In the genomic region with DNA sequence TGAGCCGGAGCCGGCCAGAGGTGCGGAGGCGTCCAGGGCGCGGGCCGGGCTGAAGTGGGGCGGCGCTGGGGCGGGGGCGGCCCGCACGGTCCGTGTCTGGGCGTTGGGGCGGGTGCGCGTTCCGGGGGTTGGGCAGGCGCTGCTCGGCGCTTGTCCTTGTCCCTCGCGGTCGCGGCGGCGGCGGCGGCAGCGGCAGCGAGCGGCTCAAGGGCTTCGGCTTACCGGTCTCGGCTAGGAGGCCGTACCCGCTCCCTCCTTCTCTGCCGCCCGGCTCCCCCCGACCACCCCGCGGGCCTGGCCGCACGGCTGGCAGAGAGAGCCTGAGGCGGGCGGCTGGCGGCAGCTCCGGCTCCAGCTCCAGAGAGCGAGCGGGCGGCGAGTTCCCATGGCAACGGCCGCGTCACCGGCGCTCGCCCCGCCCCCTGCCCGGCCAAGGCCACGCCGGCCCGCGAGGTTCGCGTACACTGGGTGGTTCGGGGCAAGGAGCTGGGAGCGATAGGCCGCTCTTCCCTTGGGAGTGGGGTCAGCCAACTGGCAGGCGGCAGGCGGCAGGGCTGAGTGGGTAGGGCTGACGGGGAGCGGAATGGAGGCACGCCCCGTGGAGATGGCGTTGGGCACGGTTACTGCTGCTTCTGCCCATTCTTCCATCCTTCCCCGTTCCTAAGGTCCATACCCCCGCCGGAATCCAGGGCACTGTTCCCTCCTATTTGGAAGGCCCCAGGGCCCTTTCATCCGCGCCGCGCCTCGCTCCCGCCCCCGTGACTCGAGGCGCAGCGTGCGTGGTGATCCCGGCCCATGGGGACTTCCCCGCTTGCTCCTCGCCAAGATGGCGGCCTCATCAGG, we compare ENCODE assay signal across 8 cellular contexts. TPM values are rescaled to one million over a fixed set of nuclear protein-coding genes. Genes with fewer than 3 reads are reported as not detected.
DNase-seq lines count a peak whose midpoint lies in the region; ATAC-seq, FAIRE-seq and TF ChIP-seq lines count a peak whose summit lies in the region.

A gene with protein sequence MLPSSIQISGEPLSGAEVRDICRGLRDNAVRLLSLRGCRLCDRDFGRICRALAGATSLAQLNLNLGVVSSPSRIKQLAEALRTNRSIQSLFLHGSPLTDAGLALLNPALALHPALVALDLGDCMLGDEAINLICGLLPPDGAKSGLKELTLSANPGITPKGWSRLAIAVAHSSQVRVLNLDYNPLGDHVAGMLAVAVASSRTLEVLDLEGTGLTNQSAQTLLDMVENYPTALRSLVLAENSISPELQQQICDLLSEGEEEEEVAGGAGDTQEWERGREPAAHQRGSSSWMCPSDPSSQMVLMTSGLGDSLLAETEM (minus strand): TSS at position 363 of the 843 bp plus-strand sequence. CDS start 561 bp downstream, outside the sequence.

- H3K27ac Mint-ChIP-seq in immature natural killer cell, result peak within 1 kb of the TSS; percentile 34 to 77 (median 72)

- in situ Hi-C loops in mammary epithelial cell (cut with MboI; ENCODE audit: low sequenced_read_pairs in 2 of 2), result no loop called here

- H3K4me3 Mint-ChIP-seq in immature natural killer cell, result peak within 1 kb of the TSS; percentile 83 to 91 (median 86)

- CTCF ChIA-PET in mammary epithelial cell (lab: Charles Lee; ENCODE audit: low non-redundant PET), result interaction anchor here (0.6 to 0.9 kb wide), 4 partner anchors 14 to 202 kb away, joined by 3 to 8 read pairs (median 4); a partner anchor contains a TSS

- peak; percentile 32; the same call in 2 of the 3 replicates for ATAC-seq in DND-41 (ENCODE audit: insufficient read depth, low read depth)
- no peak for ATAC-seq in HG03139 (IDR thresholded peaks at IDR 0.05; ENCODE audit: unreplicated experiment)

- FAIRE-seq in H54 (lab: Jason Lieb, UNC) (no peak), small intestine (lab: Jason Lieb, UNC) (no peak)

- no peaks in the 10 kb centered on the region for H3K9me3 Mint-ChIP-seq in immature natural killer cell

- H3K4me3 ChIP-seq in DND-41 (ENCODE audit: low read depth in 1 of 2, low read length in 2 of 2), result no peak within 1 kb of the TSS
- peak within 1 kb of the TSS; percentile 60 for H3K4me3 ChIP-seq in WI38 (ENCODE audit: low read depth, low read length)
- peak within 1 kb of the TSS; percentile 52 to 76 (median 60) for H3K4me3 ChIP-seq in mammary epithelial cell (replicated peaks in 1 of 3; ENCODE audit: insufficient read depth in 1 of 3, low read depth in 2 of 3, low read length in 3 of 3)
- H3K4me3 ChIP-seq in small intestine (ENCODE audit: low read depth in 1 of 2, low read length in 2 of 2), result peak within 1 kb of the TSS; percentile 33 to 67

- H3K9me3 ChIP-seq in DND-41 (ENCODE audit: insufficient read depth, low read length, severe bottlenecking) (no peaks in the 10 kb centered on the region), mammary epithelial cell (replicated peaks; ENCODE audit: insufficient read depth, low read length) (no peaks in the 10 kb centered on the region), small intestine (ENCODE audit: control insufficient read depth, low read depth) (no peaks in the 10 kb centered on the region)

- no peak within 1 kb of the TSS for H3K27ac ChIP-seq in DND-41 (ENCODE audit: low read length)
- H3K27ac ChIP-seq in mammary epithelial cell (ENCODE audit: insufficient read depth, low read depth, low read length), result peak within 1 kb of the TSS; percentile 56
- H3K27ac ChIP-seq in small intestine (ENCODE audit: low read depth in 1 of 2, low read length in 1 of 2), result peak within 1 kb of the TSS; percentile 78 to 82

- TF ChIP-seq POLR2A in H54 (IDR thresholded peaks at IDR 0.05; ENCODE audit: low read depth, low read length), result peak; percentile 20

- peaks cover 3 to 32% (median 19%) of the 10 kb centered on the region in 3 donors for H3K36me3 Mint-ChIP-seq in immature natural killer cell

- peaks cover 12 to 16% (median 15%) of the 10 kb centered on the region in 3 donors for H3K27me3 Mint-ChIP-seq in immature natural killer cell (ENCODE audit: low read depth in 3 of 3)

- 6% methylated on average over 8 of the region's 96 CpGs for WGBS in mammary epithelial cell (ENCODE audit: low coverage, missing lambda C conversion rate)
- 3 to 9% (median 6%) methylated on average over 58 to 96 of the region's 96 CpGs for WGBS in small intestine, 3 donors

- H3K27me3 ChIP-seq in DND-41 (ENCODE audit: insufficient read depth, low read length, poor library complexity), result no peaks in the 10 kb centered on the region
- no peaks in the 10 kb centered on the region for H3K27me3 ChIP-seq in mammary epithelial cell (ENCODE audit: insufficient read depth, low read length)
- H3K27me3 ChIP-seq in small intestine (ENCODE audit: control insufficient read depth in 2 of 2, insufficient read depth in 2 of 2, low read length in 2 of 2), result no peaks in the 10 kb centered on the region

- peak; percentile 32 for DNase-seq in DND-41
- DNase-seq in H54 (ENCODE audit: insufficient read length, low spot score), result peak; percentile 86
- peak; percentile 90 for DNase-seq in NCI-H146 (lab: John Stamatoyannopoulos, UW)
- peak; percentile 77 for DNase-seq in mammary epithelial cell
- peak; percentile 80 to 85 (median 83) for DNase-seq in immature natural killer cell
- peak; percentile 87 for DNase-seq in small intestine

- H3K79me2 ChIP-seq in DND-41 (ENCODE audit: insufficient read depth, low read length), result peaks cover 14% of the 10 kb centered on the region
- H3K79me2 ChIP-seq in mammary epithelial cell (ENCODE audit: insufficient read depth, low read length), result peaks cover 18% of the 10 kb centered on the region

- no TSS peak for BruUV-seq in mammary epithelial cell (replicated peaks; lab: Mats Ljungman, UMichigan)

- H4K20me1 ChIP-seq in DND-41 (ENCODE audit: insufficient read depth, low read length) (peaks cover 16% of the 10 kb centered on the region), mammary epithelial cell (ENCODE audit: insufficient read depth, low read length) (no peaks in the 10 kb centered on the region)

- intact Hi-C loops in mammary epithelial cell (cut with micrococcal nuclease), result loop anchor here (10.0 kb wide), 1 partner anchor 565 kb away; no protein-coding TSS in a partner anchor

- H3K36me3 ChIP-seq in DND-41 (ENCODE audit: insufficient read depth, low read length), result peaks cover 56% of the 10 kb centered on the region
- H3K36me3 ChIP-seq in mammary epithelial cell (ENCODE audit: insufficient read depth, low read length), result peaks cover 17% of the 10 kb centered on the region
- H3K36me3 ChIP-seq in small intestine (ENCODE audit: control insufficient read depth in 2 of 2, insufficient read depth in 2 of 2, low read length in 2 of 2), result peaks cover 12 to 15% of the 10 kb centered on the region in 2 donors

- TF ChIP-seq CTCF in DND-41 (IDR thresholded peaks at IDR 0.05; ENCODE audit: borderline replicate concordance, extremely low read depth, low read length, poor library complexity, severe bottlenecking), result no peak
- TF ChIP-seq CTCF in WI38 (IDR thresholded peaks at IDR 0.05; ENCODE audit: low read depth, low read length), result no peak
- TF ChIP-seq CTCF in mammary epithelial cell (conservative IDR thresholded peaks at IDR 0.05 in 1 of 2, IDR thresholded peaks at IDR 0.05 in 1 of 2; ENCODE audit: extremely low read depth in 1 of 2, insufficient read depth in 1 of 2, low read depth in 1 of 2, low read length in 2 of 2), result no peak

- H3K4me1 ChIP-seq in DND-41 (ENCODE audit: insufficient read depth, low read length) (peaks cover 11% of the 10 kb centered on the region), mammary epithelial cell (ENCODE audit: insufficient read depth, low read length) (peaks cover 14% of the 10 kb centered on the region), small intestine (ENCODE audit: control insufficient read depth in 2 of 2, insufficient read depth in 1 of 2, low read depth in 1 of 2, low read length in 1 of 2) (peaks cover 0 to 4% of the 10 kb centered on the region in 2 donors)

- dilution Hi-C loops in mammary epithelial cell (cut with HindIII; ENCODE audit: low sequenced_read_pairs), result no loop called here

- H2AFZ ChIP-seq in DND-41 (ENCODE audit: low read depth, low read length), result no peak within 1 kb of the TSS
- H2AFZ ChIP-seq in mammary epithelial cell (ENCODE audit: low read depth, low read length), result peak within 1 kb of the TSS; percentile 78

- H3K4me1 Mint-ChIP-seq in immature natural killer cell, result peaks cover 26 to 27% of the 10 kb centered on the region in 2 donors

- H3K4me2 ChIP-seq in DND-41 (ENCODE audit: insufficient read depth, low read length) (peak within 1 kb of the TSS; percentile 25; the same call in 1 of the 2 replicates), mammary epithelial cell (ENCODE audit: insufficient read depth, low read depth, low read length) (peak within 1 kb of the TSS; percentile 89)

- no peak within 1 kb of the TSS for H3K9ac ChIP-seq in DND-41 (ENCODE audit: low read depth, low read length)
- peak within 1 kb of the TSS; percentile 38 for H3K9ac ChIP-seq in mammary epithelial cell (ENCODE audit: insufficient read depth, low read length)

RNA-seq across cellular contexts. Expression of the gene that starts here (rescaled TPM):
- 1 to 10 TPM in 1 of 2 donors, under 1 TPM in 1; 0.83 to 1.6 TPM for total RNA-seq in mammary epithelial cell
- polyA plus RNA-seq in mammary epithelial cell (0.75 TPM), immature natural killer cell (not detected), small intestine (under 1 TPM; 0.22 to 0.54 (median 0.51) TPM)
- not detected for polyA minus RNA-seq in mammary epithelial cell

Comparison
In these comparisons a context has a peak if more than half of its experiments do, and no peak if none do; other contexts are left out.
1. Peak in DNase-seq in immature natural killer cell; RNA of the gene not detected or under 1 TPM.
2. Peak in DNase-seq, H3K4me3 ChIP-seq and H3K27ac ChIP-seq in small intestine; RNA of the gene not detected or under 1 TPM.
3. DNase-seq: peak in every context shown above with its lines; median percentile 90 in NCI-H146; 87 in small intestine; 86 in H54; 83 in immature natural killer cell; 77 in mammary epithelial cell; 32 in DND-41.
4. H3K4me3 ChIP-seq: peak in WI38 (single experiment) and mammary epithelial cell (3 of 3); none in DND-41 (0 of 2).